In the genomic region with DNA sequence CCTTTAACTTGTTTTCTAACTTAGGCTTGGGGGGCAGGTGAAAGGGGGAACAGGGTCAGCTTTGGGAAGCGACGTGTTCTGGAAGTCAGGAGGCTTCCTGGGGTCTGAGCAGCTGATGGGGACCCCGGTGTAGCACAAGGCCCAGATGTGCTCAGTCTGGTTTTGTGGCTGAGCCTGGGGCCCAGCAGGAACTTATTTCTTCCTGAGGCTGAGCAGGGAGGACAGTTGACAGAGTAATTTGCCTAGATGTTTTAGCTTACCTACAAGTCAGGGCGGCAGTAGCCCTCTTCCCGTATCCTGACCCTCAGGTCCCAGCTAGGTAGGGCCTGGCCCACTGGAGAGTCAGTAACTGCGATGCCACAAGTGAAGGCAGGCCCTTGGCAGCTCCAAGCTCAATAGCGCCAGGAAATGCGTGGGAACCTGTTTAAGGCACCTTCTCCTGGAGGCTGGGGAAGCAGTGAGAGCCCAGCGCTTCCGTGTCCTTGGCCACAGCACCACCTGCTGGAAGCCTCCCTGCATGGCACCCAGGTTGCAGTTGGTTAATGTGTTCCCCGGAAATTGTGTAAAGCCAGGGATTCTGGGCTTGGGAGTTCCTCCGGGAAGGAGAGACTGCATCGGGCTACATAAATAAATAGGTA, we compare ENCODE assay signal across 8 cellular contexts. TPM values are rescaled to one million over a fixed set of nuclear protein-coding genes. Genes with fewer than 3 reads are reported as not detected.
DNase-seq lines count a peak whose midpoint lies in the region; ATAC-seq, FAIRE-seq and TF ChIP-seq lines count a peak whose summit lies in the region.

No MANE protein-coding gene starts in this region.

- H3K27ac Mint-ChIP-seq in WTC11, result no peak overlapping the region

- peaks cover 2% of the 10 kb centered on the region; the same call in 1 of the 2 replicates for H3K27me3 ChIP-seq in H7 (ENCODE audit: control insufficient read depth, insufficient read depth, low read length)
- H3K27me3 ChIP-seq in bronchial epithelial cell (ENCODE audit: control insufficient read depth, insufficient read depth, low read length), result peaks cover 6% of the 10 kb centered on the region
- no peaks in the 10 kb centered on the region for H3K27me3 ChIP-seq in smooth muscle cell (ENCODE audit: low read depth)

- ATAC-seq in WTC11 (peak; percentile 83), HG02763 (IDR thresholded peaks at IDR 0.05; ENCODE audit: unreplicated experiment) (no peak)

- TF ChIP-seq CTCF in WTC11 (IDR thresholded peaks at IDR 0.05) (peak; percentile 96), bronchial epithelial cell (IDR thresholded peaks at IDR 0.05; ENCODE audit: insufficient read depth, low read length, severe bottlenecking) (peak; percentile 98), smooth muscle cell (IDR thresholded peaks at IDR 0.05; ENCODE audit: borderline replicate concordance, insufficient read depth, poor library complexity, severe bottlenecking) (peak; percentile 99)

- no peaks in the 10 kb centered on the region for H3K36me3 Mint-ChIP-seq in WTC11

- H2AFZ ChIP-seq in smooth muscle cell (ENCODE audit: low read depth), result peak overlapping the region; percentile 63

- no peaks in the 10 kb centered on the region for H3K36me3 ChIP-seq in H7 (replicated peaks; ENCODE audit: control insufficient read depth, insufficient read depth, low read length)
- no peaks in the 10 kb centered on the region for H3K36me3 ChIP-seq in bronchial epithelial cell (ENCODE audit: control insufficient read depth, insufficient read depth, low read length)
- no peaks in the 10 kb centered on the region for H3K36me3 ChIP-seq in smooth muscle cell (ENCODE audit: low read depth)

- no peaks in the 10 kb centered on the region for H3K4me1 ChIP-seq in smooth muscle cell (ENCODE audit: low read depth)

- no peaks in the 10 kb centered on the region for H3K9me3 Mint-ChIP-seq in WTC11

- H3K27ac ChIP-seq in smooth muscle cell (ENCODE audit: low read depth), result no peak overlapping the region

- no peaks in the 10 kb centered on the region for H3K9me3 ChIP-seq in smooth muscle cell (replicated peaks; ENCODE audit: low read depth)

- no peak overlapping the region for H3K4me3 Mint-ChIP-seq in WTC11

- H3K9ac ChIP-seq in smooth muscle cell (ENCODE audit: low read depth), result no peak overlapping the region

- H3K27me3 Mint-ChIP-seq in WTC11 (ENCODE audit: low read depth), result peaks cover 5% of the 10 kb centered on the region

- no peaks in the 10 kb centered on the region for H3F3A ChIP-seq in smooth muscle cell (ENCODE audit: low read depth)

- H3K79me2 ChIP-seq in smooth muscle cell (ENCODE audit: low read depth), result no peaks in the 10 kb centered on the region

- no peak for FAIRE-seq in bronchial epithelial cell (lab: Jason Lieb, UNC)

- POLR2A ChIA-PET in WTC11 (lab: Charles Lee), result no interaction called here

- H3K4me3 ChIP-seq in H7 (ENCODE audit: insufficient read depth, low read depth, low read length), result no peak overlapping the region
- no peak overlapping the region for H3K4me3 ChIP-seq in bronchial epithelial cell (ENCODE audit: low read depth, low read length)
- no peak overlapping the region for H3K4me3 ChIP-seq in smooth muscle cell

- H4K20me1 ChIP-seq in smooth muscle cell (ENCODE audit: low read depth), result no peaks in the 10 kb centered on the region

- peaks cover 42% of the 10 kb centered on the region for H3K4me1 Mint-ChIP-seq in WTC11

- peak overlapping the region; percentile 76 for H3K4me2 ChIP-seq in smooth muscle cell

- peak in 13 of 14 donors; percentile 20 to 81 (median 63) for DNase-seq in C1 segment of cervical spinal cord (lab: John Stamatoyannopoulos, UW)
- DNase-seq in H7, result peak; percentile 92
- DNase-seq in NCI-H2196 (lab: John Stamatoyannopoulos, UW; ENCODE audit: unreplicated experiment), result peak; percentile 79
- DNase-seq in WTC11 (ENCODE audit: low spot score), result peak; percentile 93
- DNase-seq in bronchial epithelial cell (ENCODE audit: low read depth), result peak; percentile 92
- peak; percentile 90 for DNase-seq in iris pigment epithelial cell (ENCODE audit: low read depth)
- peak; percentile 74 for DNase-seq in smooth muscle cell (lab: John Stamatoyannopoulos, UW; ENCODE audit: unreplicated experiment)

- CTCF ChIA-PET in WTC11 (lab: Charles Lee), result interaction anchor here (0.5 to 5.4 kb wide), 75 partner anchors 8 to 1106 kb away, joined by 3 to 127 read pairs (median 5); a partner anchor contains a TSS

- 34% methylated on average over 13 of the region's 13 CpGs for WGBS in smooth muscle cell (ENCODE audit: low lambda C conversion rate)

TF ChIP-seq in WTC11, 78 proteins besides CTCF, POLR2A, EP300 and RAD21:
- TF ChIP-seq, protein P1, sequence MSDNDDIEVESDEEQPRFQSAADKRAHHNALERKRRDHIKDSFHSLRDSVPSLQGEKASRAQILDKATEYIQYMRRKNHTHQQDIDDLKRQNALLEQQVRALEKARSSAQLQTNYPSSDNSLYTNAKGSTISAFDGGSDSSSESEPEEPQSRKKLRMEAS (CRISPR knock-in tag; IDR thresholded peaks at IDR 0.05), result peak; percentile 52; the same call in 1 of the 2 replicates
- TF ChIP-seq, protein P2, sequence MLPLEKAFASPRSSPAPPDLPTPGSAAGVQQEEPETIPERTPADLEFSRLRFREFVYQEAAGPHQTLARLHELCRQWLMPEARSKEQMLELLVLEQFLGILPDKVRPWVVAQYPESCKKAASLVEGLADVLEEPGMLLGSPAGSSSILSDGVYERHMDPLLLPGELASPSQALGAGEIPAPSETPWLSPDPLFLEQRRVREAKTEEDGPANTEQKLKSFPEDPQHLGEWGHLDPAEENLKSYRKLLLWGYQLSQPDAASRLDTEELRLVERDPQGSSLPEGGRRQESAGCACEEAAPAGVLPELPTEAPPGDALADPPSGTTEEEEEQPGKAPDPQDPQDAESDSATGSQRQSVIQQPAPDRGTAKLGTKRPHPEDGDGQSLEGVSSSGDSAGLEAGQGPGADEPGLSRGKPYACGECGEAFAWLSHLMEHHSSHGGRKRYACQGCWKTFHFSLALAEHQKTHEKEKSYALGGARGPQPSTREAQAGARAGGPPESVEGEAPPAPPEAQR (CRISPR knock-in tag; IDR thresholded peaks at IDR 0.05), result no peak

RNA-seq across cellular contexts. Expression of a gene that starts 5.2 kb away (rescaled TPM):
- 1.1 TPM in 1 of 2 replicates, not detected in the other for total RNA-seq in H7 (2014; rRNA removed; shearing (Covaris generic))
- total RNA-seq in WTC11 (2021), result 0.37 to 0.92 TPM (median 0.57 TPM) in 3 replicates
- total RNA-seq in bronchial epithelial cell, result not detected in 2 replicates
- not detected in 2 replicates for total RNA-seq in smooth muscle cell
- not detected in 2 replicates for polyA plus RNA-seq in smooth muscle cell

RNA-seq across cellular contexts. Expression of a gene that starts 58.6 kb away (rescaled TPM):
- total RNA-seq in H7 (2014; rRNA removed; shearing (Covaris generic)), result 0.14 and 0.18 TPM in 2 replicates
- total RNA-seq in WTC11 (2021), result 0.55 to 0.87 TPM (median 0.80 TPM) in 3 replicates
- total RNA-seq in bronchial epithelial cell, result 22.0 and 27.1 TPM in 2 replicates
- total RNA-seq in smooth muscle cell, result 0.63 and 1.2 TPM in 2 replicates
- polyA plus RNA-seq in smooth muscle cell, result 0.13 and 3.3 TPM in 2 replicates

Comparison
In these comparisons a context has a peak if more than half of its experiments do, and no peak if none do; other contexts are left out.
1. RNA of a gene that starts 58.6 kb away (total RNA-seq): 22.0 to 27.1 TPM in bronchial epithelial cell; 0.63 to 1.2 TPM in smooth muscle cell, 0.55 to 0.87 TPM in WTC11 and 0.14 to 0.18 TPM in H7; every median in the first group is over 10 times any median in the second.
2. Peak in every context shown above with its lines, with median percentiles within 50 percentile points of each other: DNase-seq and CTCF ChIP-seq.